Comparison of ENCODE assay signal across 17 cellular contexts in the genomic region with DNA sequence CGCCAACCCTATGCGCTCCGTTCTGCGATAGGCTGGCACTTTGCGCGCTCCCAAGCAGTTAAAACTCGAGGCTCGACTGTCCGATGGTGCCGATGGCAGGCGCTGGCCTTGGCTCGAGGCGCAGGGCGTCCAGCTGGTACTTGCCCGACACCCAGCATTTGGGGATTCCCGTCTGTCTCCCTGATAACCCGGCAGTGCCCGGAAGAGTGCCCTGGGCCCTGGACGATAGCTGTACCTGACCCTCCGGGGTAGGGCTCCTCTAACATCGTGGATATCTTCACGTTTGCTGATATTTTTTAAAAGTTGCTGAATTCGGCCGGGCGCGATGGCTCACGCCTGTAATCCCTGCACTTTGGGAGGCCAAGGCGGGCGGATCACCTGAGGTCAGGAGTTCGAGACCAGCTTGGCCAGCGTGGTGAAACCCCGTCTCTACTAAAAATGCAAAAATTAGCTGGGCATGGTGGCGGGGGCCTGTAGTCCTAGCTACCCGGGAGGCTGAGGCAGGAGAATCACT. TPM values are rescaled to one million over a fixed set of nuclear protein-coding genes. Genes with fewer than 3 reads are reported as not detected.
DNase-seq lines count a peak whose midpoint lies in the region; ATAC-seq lines count a peak whose summit lies in the region.
"Had no signal": no experiment of that assay in that cellular context is flagged by ENCODE, and none has a peak within 500 bp of the region (broad histone marks: within the 10 kb centered on the region; RNA-seq: fewer than 3 reads in every experiment).

No MANE protein-coding gene starts in this region.

- H3K9ac ChIP-seq in iPS-18a (ENCODE audit: low read length), result no peak overlapping the region

- no peak overlapping the region for H3K27ac ChIP-seq in iPS-18a (ENCODE audit: low read length)
- H3K27ac ChIP-seq: ascending aorta, heart left ventricle, left lung, PC-9, right atrium auricular region, tibial nerve had no signal

- H3K27ac Mint-ChIP-seq in activated naive CD4-positive, alpha-beta T cell treated with anti-CD3 and anti-CD28 coated beads for 36 hours, result no peak overlapping the region
- H3K27ac Mint-ChIP-seq in activated naive CD4-positive, alpha-beta T cell treated with anti-CD3 and anti-CD28 coated beads, Interleukin-2, amount 10 ng/mL, durations not matched to agents 7 days and 5 days, result no peak overlapping the region
- no peak overlapping the region for H3K27ac Mint-ChIP-seq in activated T-helper 1 cell treated with anti-CD3 and anti-CD28 coated beads, Interleukin-12 subunit alpha, Interleukin-12 subunit beta, Interleukin-2, Interleukin-4 antibody, amounts not matched to agents 30 ng/mL and 10 ng/mL and 1 ng/mL, durations not matched to agents 14 hours and 24 hours and 36 hours
- H3K27ac Mint-ChIP-seq in stimulated activated naive B cell treated with anti-CD40 and anti-IgM and Interleukin-4, amounts not matched to agents 10 μg/mL and 1 μg/mL and 100 μg/mL, for 72 hours, result no peak overlapping the region

- peaks cover 24% of the 10 kb centered on the region for H3K27me3 Mint-ChIP-seq in activated naive CD4-positive, alpha-beta T cell treated with anti-CD3 and anti-CD28 coated beads for 36 hours (ENCODE audit: low read depth)
- peaks cover 42% of the 10 kb centered on the region for H3K27me3 Mint-ChIP-seq in activated naive CD4-positive, alpha-beta T cell treated with anti-CD3 and anti-CD28 coated beads, Interleukin-2, amount 10 ng/mL, durations not matched to agents 7 days and 5 days
- H3K27me3 Mint-ChIP-seq in activated T-helper 1 cell treated with anti-CD3 and anti-CD28 coated beads, Interleukin-12 subunit alpha, Interleukin-12 subunit beta, Interleukin-2, Interleukin-4 antibody, amounts not matched to agents 30 ng/mL and 10 ng/mL and 1 ng/mL, durations not matched to agents 14 hours and 24 hours and 36 hours (ENCODE audit: insufficient read depth), result peaks cover 30% of the 10 kb centered on the region
- peaks cover 33 to 42% of the 10 kb centered on the region in 2 donors for H3K27me3 Mint-ChIP-seq in stimulated activated naive B cell treated with anti-CD40 and anti-IgM and Interleukin-4, amounts not matched to agents 10 μg/mL and 1 μg/mL and 100 μg/mL, for 72 hours

- H3K4me1 ChIP-seq in iPS-18a (ENCODE audit: control insufficient read depth, low read depth, low read length), result peaks cover 3% of the 10 kb centered on the region

- peak overlapping the region; percentile 41 for H3K4me3 Mint-ChIP-seq in activated naive CD4-positive, alpha-beta T cell treated with anti-CD3 and anti-CD28 coated beads for 36 hours
- no peak overlapping the region for H3K4me3 Mint-ChIP-seq in activated naive CD4-positive, alpha-beta T cell treated with anti-CD3 and anti-CD28 coated beads, Interleukin-2, amount 10 ng/mL, durations not matched to agents 7 days and 5 days
- H3K4me3 Mint-ChIP-seq in activated T-helper 1 cell treated with anti-CD3 and anti-CD28 coated beads, Interleukin-12 subunit alpha, Interleukin-12 subunit beta, Interleukin-2, Interleukin-4 antibody, amounts not matched to agents 30 ng/mL and 10 ng/mL and 1 ng/mL, durations not matched to agents 14 hours and 24 hours and 36 hours, result peak overlapping the region; percentile 33
- H3K4me3 Mint-ChIP-seq in stimulated activated naive B cell treated with anti-CD40 and anti-IgM and Interleukin-4, amounts not matched to agents 10 μg/mL and 1 μg/mL and 100 μg/mL, for 72 hours, result peak overlapping the region; percentile 52 to 78

- H3K9me3 ChIP-seq in iPS-18a (ENCODE audit: control insufficient read depth, low read depth, low read length), result no peaks in the 10 kb centered on the region
- H3K9me3 ChIP-seq: ascending aorta, heart left ventricle, left lung, right atrium auricular region, tibial nerve had no signal

- CTCF ChIA-PET in activated naive CD4-positive, alpha-beta T cell treated with anti-CD3 and anti-CD28 coated beads for 36 hours (lab: Charles Lee), result interaction anchor here (0.9 to 1.5 kb wide), 3 partner anchors 9 to 231 kb away, joined by 3 read pairs; a partner anchor contains a TSS
- CTCF ChIA-PET in activated naive CD4-positive, alpha-beta T cell treated with anti-CD3 and anti-CD28 coated beads, Interleukin-2, amount 10 ng/mL, durations not matched to agents 7 days and 5 days (lab: Charles Lee), result interaction anchor here (1.0 to 2.9 kb wide), 5 partner anchors 11 to 327 kb away, joined by 3 to 10 read pairs (median 5); no protein-coding TSS in a partner anchor

- H3K36me3 Mint-ChIP-seq in activated naive CD4-positive, alpha-beta T cell treated with anti-CD3 and anti-CD28 coated beads for 36 hours (ENCODE audit: low read depth), result no peaks in the 10 kb centered on the region
- H3K36me3 Mint-ChIP-seq in activated naive CD4-positive, alpha-beta T cell treated with anti-CD3 and anti-CD28 coated beads, Interleukin-2, amount 10 ng/mL, durations not matched to agents 7 days and 5 days, result no peaks in the 10 kb centered on the region
- no peaks in the 10 kb centered on the region for H3K36me3 Mint-ChIP-seq in activated T-helper 1 cell treated with anti-CD3 and anti-CD28 coated beads, Interleukin-12 subunit alpha, Interleukin-12 subunit beta, Interleukin-2, Interleukin-4 antibody, amounts not matched to agents 30 ng/mL and 10 ng/mL and 1 ng/mL, durations not matched to agents 14 hours and 24 hours and 36 hours (ENCODE audit: low read depth)
- no peaks in the 10 kb centered on the region for H3K36me3 Mint-ChIP-seq in stimulated activated naive B cell treated with anti-CD40 and anti-IgM and Interleukin-4, amounts not matched to agents 10 μg/mL and 1 μg/mL and 100 μg/mL, for 72 hours

- peaks cover 3% of the 10 kb centered on the region for H3K4me1 Mint-ChIP-seq in activated naive CD4-positive, alpha-beta T cell treated with anti-CD3 and anti-CD28 coated beads for 36 hours (ENCODE audit: low read depth)
- peaks cover 11% of the 10 kb centered on the region for H3K4me1 Mint-ChIP-seq in activated naive CD4-positive, alpha-beta T cell treated with anti-CD3 and anti-CD28 coated beads, Interleukin-2, amount 10 ng/mL, durations not matched to agents 7 days and 5 days
- H3K4me1 Mint-ChIP-seq in activated T-helper 1 cell treated with anti-CD3 and anti-CD28 coated beads, Interleukin-12 subunit alpha, Interleukin-12 subunit beta, Interleukin-2, Interleukin-4 antibody, amounts not matched to agents 30 ng/mL and 10 ng/mL and 1 ng/mL, durations not matched to agents 14 hours and 24 hours and 36 hours (ENCODE audit: low read depth), result no peaks in the 10 kb centered on the region
- peaks cover 4 to 13% of the 10 kb centered on the region in 2 donors for H3K4me1 Mint-ChIP-seq in stimulated activated naive B cell treated with anti-CD40 and anti-IgM and Interleukin-4, amounts not matched to agents 10 μg/mL and 1 μg/mL and 100 μg/mL, for 72 hours

- H3K4me3 ChIP-seq in iPS-18a (ENCODE audit: low read length), result peak overlapping the region; percentile 50
- H3K4me3 ChIP-seq: PC-9 had no signal

- no peak for DNase-seq in activated naive CD4-positive, alpha-beta T cell treated with anti-CD3 and anti-CD28 coated beads for 36 hours
- no peak for DNase-seq in activated naive CD4-positive, alpha-beta T cell treated with anti-CD3 and anti-CD28 coated beads, Interleukin-2, amount 10 ng/mL, durations not matched to agents 7 days and 5 days
- no peak for DNase-seq in activated T-helper 1 cell treated with anti-CD3 and anti-CD28 coated beads, Interleukin-12 subunit alpha, Interleukin-12 subunit beta, Interleukin-2, Interleukin-4 antibody, amounts not matched to agents 30 ng/mL and 10 ng/mL and 1 ng/mL, durations not matched to agents 14 hours and 24 hours and 36 hours (ENCODE audit: low spot score)
- no peak for DNase-seq in stimulated activated naive B cell treated with anti-CD40 and anti-IgM and Interleukin-4, amounts not matched to agents 10 μg/mL and 1 μg/mL and 100 μg/mL, for 72 hours
- DNase-seq in left colon (no peak), occipital lobe (lab: John Stamatoyannopoulos, UW) (no peak), HuH-7.5 (ENCODE audit: low spot score) (no peak)
- DNase-seq: COR-L47, cortex of kidney, PC-9 had no signal

- intact Hi-C loops in activated naive CD4-positive, alpha-beta T cell treated with anti-CD3 and anti-CD28 coated beads for 36 hours (cut with micrococcal nuclease), result loop anchor here (2.0 to 5.0 kb wide), 2 partner anchors 49 to 160 kb away; no protein-coding TSS in a partner anchor
- intact Hi-C loops in activated T-helper 1 cell treated with anti-CD3 and anti-CD28 coated beads, Interleukin-12 subunit alpha, Interleukin-12 subunit beta, Interleukin-2, Interleukin-4 antibody, amounts not matched to agents 30 ng/mL and 10 ng/mL and 1 ng/mL, durations not matched to agents 14 hours and 24 hours and 36 hours (cut with micrococcal nuclease), result loop anchor here (1.0 to 5.0 kb wide), 2 partner anchors 45 to 110 kb away; a partner anchor contains a TSS
- intact Hi-C loops in left colon (cut with DNase I, micrococcal nuclease), result loop anchor here in 1 of 2 donors (10.0 kb wide), 1 partner anchor 227 kb away; no protein-coding TSS in a partner anchor

- no peaks in the 10 kb centered on the region for H3K36me3 ChIP-seq in iPS-18a (ENCODE audit: control insufficient read depth, low read depth, low read length)
- H3K36me3 ChIP-seq: ascending aorta, heart left ventricle, left lung, right atrium auricular region, tibial nerve had no signal

- ATAC-seq in stimulated activated naive B cell treated with anti-CD40 and anti-IgM and Interleukin-4, amounts not matched to agents 10 μg/mL and 1 μg/mL and 100 μg/mL, for 72 hours (replicated peaks), result peak in 1 of 2 donors; percentile 9
- ATAC-seq in left colon, result no peak
- ATAC-seq: esophagus mucosa had no signal

- H3K9me3 Mint-ChIP-seq in activated naive CD4-positive, alpha-beta T cell treated with anti-CD3 and anti-CD28 coated beads for 36 hours, result no peaks in the 10 kb centered on the region
- no peaks in the 10 kb centered on the region for H3K9me3 Mint-ChIP-seq in activated naive CD4-positive, alpha-beta T cell treated with anti-CD3 and anti-CD28 coated beads, Interleukin-2, amount 10 ng/mL, durations not matched to agents 7 days and 5 days
- H3K9me3 Mint-ChIP-seq in activated T-helper 1 cell treated with anti-CD3 and anti-CD28 coated beads, Interleukin-12 subunit alpha, Interleukin-12 subunit beta, Interleukin-2, Interleukin-4 antibody, amounts not matched to agents 30 ng/mL and 10 ng/mL and 1 ng/mL, durations not matched to agents 14 hours and 24 hours and 36 hours, result no peaks in the 10 kb centered on the region
- no peaks in the 10 kb centered on the region for H3K9me3 Mint-ChIP-seq in stimulated activated naive B cell treated with anti-CD40 and anti-IgM and Interleukin-4, amounts not matched to agents 10 μg/mL and 1 μg/mL and 100 μg/mL, for 72 hours

- peaks cover 45% of the 10 kb centered on the region for H3K27me3 ChIP-seq in iPS-18a (ENCODE audit: control insufficient read depth, insufficient read depth, low read length)

RNA-seq across cellular contexts. Expression of a gene that starts 0.9 kb away (rescaled TPM):
- total RNA-seq in activated naive CD4-positive, alpha-beta T cell treated with anti-CD3 and anti-CD28 coated beads for 36 hours, result under 1 TPM in 1 of 2 experiments, not detected in 1; 0.20 TPM
- not detected in 2 replicates for total RNA-seq in activated T-helper 1 cell treated with anti-CD3 and anti-CD28 coated beads, Interleukin-12 subunit alpha, Interleukin-12 subunit beta, Interleukin-2, Interleukin-4 antibody, amounts not matched to agents 30 ng/mL and 10 ng/mL and 1 ng/mL, durations not matched to agents 14 hours and 24 hours and 36 hours
- total RNA-seq in left colon (under 1 TPM; 0.25 to 0.55 TPM), occipital lobe (4.1 TPM)
- total RNA-seq: ascending aorta, heart left ventricle, PC-9, tibial nerve had no signal

RNA-seq across cellular contexts. Expression of a gene that starts 47.4 kb away (rescaled TPM):
- 10 to 100 TPM; 16.5 to 17.5 TPM for total RNA-seq in activated naive CD4-positive, alpha-beta T cell treated with anti-CD3 and anti-CD28 coated beads for 36 hours
- total RNA-seq in activated T-helper 1 cell treated with anti-CD3 and anti-CD28 coated beads, Interleukin-12 subunit alpha, Interleukin-12 subunit beta, Interleukin-2, Interleukin-4 antibody, amounts not matched to agents 30 ng/mL and 10 ng/mL and 1 ng/mL, durations not matched to agents 14 hours and 24 hours and 36 hours, result 26.5 and 34.6 TPM in 2 replicates
- 10 to 100 TPM; 36.4 to 37.2 TPM for total RNA-seq in left colon
- total RNA-seq in occipital lobe, result 89.8 TPM
